8 cellular contexts compared by ENCODE assay signal in genomic region chr4:6574747-6575502, GRCh38. TPM values are rescaled to one million over a fixed set of nuclear protein-coding genes. Genes with fewer than 3 reads are reported as not detected.
DNase-seq lines count a peak whose midpoint lies in the region; ATAC-seq, FAIRE-seq and TF ChIP-seq lines count a peak whose summit lies in the region.

Gene MAN2B2 (plus strand): TSS chr4:6575189. CDS start chr4:6575211, 22 bp downstream.

- TF ChIP-seq CTCF in AG04449 (IDR thresholded peaks at IDR 0.05; ENCODE audit: insufficient read depth, low read length, missing control alignments) (peak; percentile 2), keratinocyte (optimal IDR thresholded peaks at IDR 0.05 in 1 of 3, IDR thresholded peaks at IDR 0.05 in 1 of 3, conservative IDR thresholded peaks at IDR 0.05 in 1 of 3; ENCODE audit: extremely low read depth in 1 of 3, insufficient read depth in 2 of 3, low read length in 3 of 3) (no peak)

- H2AFZ ChIP-seq in keratinocyte (ENCODE audit: control insufficient read depth, low read length): peak within 1 kb of the TSS; percentile 96

- no peaks in the 10 kb centered on the region for H3K79me2 ChIP-seq in keratinocyte (ENCODE audit: control insufficient read depth, insufficient read depth, low read length)

- dilution Hi-C loops in keratinocyte (cut with MboI; ENCODE audit: extremely low pct_ligation_motif_present, low sequenced_read_pairs): no loop called here

- H4K20me1 ChIP-seq in keratinocyte (ENCODE audit: control insufficient read depth, extremely low read depth, insufficient read depth, low read length): no peaks in the 10 kb centered on the region

- peak within 1 kb of the TSS; percentile 75 for H3K9ac ChIP-seq in keratinocyte (ENCODE audit: control insufficient read depth, extremely low read depth, insufficient read depth, low read length)

- peak within 1 kb of the TSS; percentile 96 for H3K4me3 ChIP-seq in AG04449 (ENCODE audit: low read depth, low read length)
- H3K4me3 ChIP-seq in keratinocyte (ENCODE audit: control insufficient read depth in 2 of 3, extremely low read depth in 1 of 3, insufficient read depth in 2 of 3, low read depth in 1 of 3, low read length in 3 of 3): peak within 1 kb of the TSS; percentile 81 to 94 (median 86)

- H3K4me1 ChIP-seq in keratinocyte (ENCODE audit: control insufficient read depth, extremely low read depth, insufficient read depth, low read length): peaks cover 9% of the 10 kb centered on the region

- no peaks in the 10 kb centered on the region for H3K9me1 ChIP-seq in keratinocyte (ENCODE audit: control insufficient read depth, extremely low read depth, insufficient read depth, low read length)

- H3K27me3 ChIP-seq in keratinocyte (ENCODE audit: control insufficient read depth, extremely low read depth, insufficient read depth, low read length): no peaks in the 10 kb centered on the region

- DNase-seq in AG04449 (ENCODE audit: low read depth, low spot score): no peak
- peak; percentile 87 for DNase-seq in NCI-H2196 (lab: John Stamatoyannopoulos, UW; ENCODE audit: unreplicated experiment)
- DNase-seq in activated CD4-positive, CD25-positive, alpha-beta regulatory T cell treated with anti-CD3 and anti-CD28 coated beads, Interleukin-2, amount 50 U/mL, for 16 hours (ENCODE audit: low read depth, low spot score): peak; percentile 63
- peak; percentile 74 for DNase-seq in central memory CD4-positive, alpha-beta T cell
- no peak for DNase-seq in keratinocyte (ENCODE audit: low read depth, low spot score)
- DNase-seq in stimulated activated CD4-positive, alpha-beta T cell treated with anti-CD3 and anti-CD28 coated beads, Interleukin-12 subunit alpha, Interleukin-12 subunit beta, amount 100 ng/mL, for 48 hours (ENCODE audit: low read depth in 2 of 3, low spot score in 1 of 3): peak; percentile 65 to 85 (median 67)

- peak within 1 kb of the TSS; percentile 31 for H3K27ac ChIP-seq in keratinocyte (ENCODE audit: control insufficient read depth, insufficient read depth, low read length)

- H3K36me3 ChIP-seq in keratinocyte (ENCODE audit: control insufficient read depth in 2 of 2, extremely low read depth in 1 of 2, insufficient read depth in 2 of 2, low read length in 2 of 2): peaks cover 0 to 12% of the 10 kb centered on the region in 2 experiments

- ATAC-seq in GM18858 (IDR thresholded peaks at IDR 0.05; ENCODE audit: unreplicated experiment) (peak; percentile 84), HG03066 (IDR thresholded peaks at IDR 0.05; ENCODE audit: low read depth, unreplicated experiment) (peak; percentile 93)

- peak within 1 kb of the TSS; percentile 93 for H3K4me2 ChIP-seq in keratinocyte (ENCODE audit: control insufficient read depth, extremely low read depth, insufficient read depth, low read depth, low read length)

- FAIRE-seq in keratinocyte (lab: Jason Lieb, UNC): no peak

- CTCF ChIA-PET in AG04449 (lab: Yijun Ruan, JAX): no interaction called here

- H3K9me3 ChIP-seq in keratinocyte (ENCODE audit: control insufficient read depth, low read depth, low read length): no peaks in the 10 kb centered on the region

- POLR2A ChIA-PET in AG04449 (lab: Yijun Ruan, JAX): interaction anchor here (0.9 to 1.0 kb wide), 2 partner anchors 12 to 33 kb away, joined by 3 to 4 read pairs; no protein-coding TSS in a partner anchor

RNA-seq across cellular contexts. Expression of gene MAN2B2, which starts in this region (rescaled TPM):
- polyA plus RNA-seq in keratinocyte: 7.4 to 13.2 TPM (median 8.0 TPM) in 3 replicates
- 7.1 TPM for polyA plus RNA-seq in keratinocyte (2011; ENCODE audit: low read depth)
- polyA plus RNA-seq in keratinocyte (2011; cell fraction: cytosol; rRNA removed): 4.8 and 6.4 TPM in 2 replicates
- 29.7 and 29.9 TPM in 2 replicates for polyA plus RNA-seq in keratinocyte (2011; cell fraction: nucleus; rRNA removed)
- 8.4 and 14.1 TPM in 2 replicates for polyA plus RNA-seq in keratinocyte (2012; ENCODE audit: low replicate concordance)
- 13.0 to 33.8 TPM (median 13.2 TPM) in 3 replicates for polyA minus RNA-seq in keratinocyte
- polyA minus RNA-seq in keratinocyte (2011; cell fraction: cytosol; rRNA and poly(A)+ RNA removed): 26.3 TPM
- polyA minus RNA-seq in keratinocyte (2011; cell fraction: nucleus; rRNA and poly(A)+ RNA removed): 42.7 and 50.0 TPM in 2 replicates

Comparison
In these comparisons a context has a peak if more than half of its experiments do, and no peak if none do; other contexts are left out.
1. DNase-seq: peak in NCI-H2196 (single experiment), activated CD4-positive, CD25-positive, alpha-beta regulatory T cell treated with anti-CD3 and anti-CD28 coated beads, Interleukin-2, amount 50 U/mL, for 16 hours (single experiment), central memory CD4-positive, alpha-beta T cell (single experiment) and stimulated activated CD4-positive, alpha-beta T cell treated with anti-CD3 and anti-CD28 coated beads, Interleukin-12 subunit alpha, Interleukin-12 subunit beta, amount 100 ng/mL, for 48 hours (3 of 3); none in AG04449 (single experiment) and keratinocyte (single experiment).